Comparison of ENCODE assay signal across 8 cellular contexts in the genomic region with DNA sequence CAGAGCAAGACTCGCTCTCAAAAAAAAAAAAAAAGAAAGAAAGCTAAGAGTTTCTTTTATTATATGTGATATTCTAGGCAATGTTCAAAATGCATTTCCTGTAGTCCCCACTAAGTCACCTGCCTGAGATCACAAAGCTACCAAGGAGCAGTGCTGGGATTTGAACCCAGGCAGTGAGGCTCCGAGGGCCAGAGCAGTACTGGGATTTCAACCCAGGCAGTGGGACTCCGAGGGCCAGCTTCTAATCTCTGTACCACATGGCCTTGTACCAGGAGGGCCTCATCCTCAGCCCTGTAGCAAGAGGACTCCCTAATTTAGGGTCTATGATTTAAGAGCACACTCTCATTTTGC. TPM values are rescaled to one million over a fixed set of nuclear protein-coding genes. Genes with fewer than 3 reads are reported as not detected.
DNase-seq lines count a peak whose midpoint lies in the region; TF ChIP-seq lines count a peak whose summit lies in the region.

No MANE protein-coding gene starts in this region.

- peak overlapping the region; percentile 55 for H3K27ac Mint-ChIP-seq in endodermal cell
- H3K27ac Mint-ChIP-seq in neural progenitor cell = no peak overlapping the region

- H3K4me1 ChIP-seq in ACC112 (ENCODE audit: control insufficient read depth, insufficient read depth, low read length, unreplicated experiment) (peaks cover 69% of the 10 kb centered on the region), Peyer's patch (peaks cover 4 to 63% (median 33%) of the 10 kb centered on the region in 4 donors), endodermal cell (ENCODE audit: control insufficient read depth, insufficient read depth, low read length) (peaks cover 27% of the 10 kb centered on the region), neural progenitor cell (peaks cover 78% of the 10 kb centered on the region)

- H3K27ac ChIP-seq in ACC112 (ENCODE audit: low read depth, low read length) (peak overlapping the region; percentile 99), Peyer's patch (peak overlapping the region; percentile 74 to 99 (median 94)), endodermal cell (ENCODE audit: low read depth, low read length) (peak overlapping the region; percentile 91), neural progenitor cell (peak overlapping the region; percentile 67)

- H3K4me1 Mint-ChIP-seq in endodermal cell = peaks cover 65% of the 10 kb centered on the region
- H3K4me1 Mint-ChIP-seq in neural progenitor cell = peaks cover 83% of the 10 kb centered on the region

- no peak overlapping the region for H2AFZ ChIP-seq in ACC112 (ENCODE audit: low read length, unreplicated experiment)
- no peak overlapping the region for H2AFZ ChIP-seq in neural progenitor cell (replicated peaks)

- peak in 1 of 3 donors; percentile 39 for DNase-seq in Peyer's patch
- no peak for DNase-seq in endodermal cell
- DNase-seq in neural progenitor cell (ENCODE audit: low spot score) = no peak
- no peak for DNase-seq in NCI-H1436 (lab: John Stamatoyannopoulos, UW)
- DNase-seq in NCI-H345 treated with DMSO at 0.1 percent for 48 hours (lab: John Stamatoyannopoulos, UW; ENCODE audit: unreplicated experiment) = no peak
- DNase-seq in NCI-H1092 treated with DMSO at 0.1 percent for 48 hours (lab: John Stamatoyannopoulos, UW) = no peak
- no peak for DNase-seq in hippocampal formation (lab: John Stamatoyannopoulos, UW)

- H3K36me3 Mint-ChIP-seq in endodermal cell (ENCODE audit: low read depth) (peaks cover 24% of the 10 kb centered on the region), neural progenitor cell (peaks cover 9% of the 10 kb centered on the region)

- H3K27me3 Mint-ChIP-seq in endodermal cell (ENCODE audit: insufficient read depth) (no peaks in the 10 kb centered on the region), neural progenitor cell (ENCODE audit: insufficient read depth, low read depth) (peaks cover 2% of the 10 kb centered on the region)

- H3K9me3 Mint-ChIP-seq in endodermal cell (no peaks in the 10 kb centered on the region), neural progenitor cell (no peaks in the 10 kb centered on the region)

- H3K9me3 ChIP-seq in Peyer's patch (no peaks in the 10 kb centered on the region), endodermal cell (ENCODE audit: control insufficient read depth, low read length) (no peaks in the 10 kb centered on the region), neural progenitor cell (ENCODE audit: low read depth) (no peaks in the 10 kb centered on the region)

- no peak for TF ChIP-seq POLR2A in Peyer's patch (IDR thresholded peaks at IDR 0.05)

- 93% methylated on average over 3 of the region's 3 CpGs; no CpG with 5 or more reads in 1 of the 2 experiments for WGBS in endodermal cell (ENCODE audit: insufficient coverage in 1 of 2, insufficient read length in 1 of 2), 2 experiments

- H3K4me3 ChIP-seq in ACC112 (ENCODE audit: low read depth, low read length) = peak overlapping the region; percentile 21; the same call in 1 of the 2 replicates
- no peak overlapping the region for H3K4me3 ChIP-seq in Peyer's patch
- H3K4me3 ChIP-seq in endodermal cell (ENCODE audit: low read length) = no peak overlapping the region
- H3K4me3 ChIP-seq in neural progenitor cell = no peak overlapping the region

- H3K27me3 ChIP-seq in ACC112 (ENCODE audit: insufficient read depth, low read length) = no peaks in the 10 kb centered on the region
- H3K27me3 ChIP-seq in Peyer's patch = no peaks in the 10 kb centered on the region
- no peaks in the 10 kb centered on the region for H3K27me3 ChIP-seq in endodermal cell (ENCODE audit: control insufficient read depth, insufficient read depth, low read length, poor library complexity, severe bottlenecking)
- no peaks in the 10 kb centered on the region for H3K27me3 ChIP-seq in neural progenitor cell

- peaks cover 82% of the 10 kb centered on the region for H4K20me1 ChIP-seq in neural progenitor cell (ENCODE audit: low read depth)

- H3K9ac ChIP-seq in endodermal cell (ENCODE audit: extremely low read depth, low read length, poor library complexity, severe bottlenecking) (no peak overlapping the region), neural progenitor cell (no peak overlapping the region)

- H3K36me3 ChIP-seq in ACC112 (ENCODE audit: insufficient read depth, low read length) (0 out of 2 replicates have a peak, but pooled peaks cover 6% of the 10 kb centered on the region), Peyer's patch (peaks cover 0 to 5% (median 0%) of the 10 kb centered on the region in 3 donors), endodermal cell (ENCODE audit: control insufficient read depth, insufficient read depth, low read length) (peaks cover 33% of the 10 kb centered on the region), neural progenitor cell (no peaks in the 10 kb centered on the region)

- TF ChIP-seq CTCF in Peyer's patch (IDR thresholded peaks at IDR 0.05) (no peak), endodermal cell (conservative IDR thresholded peaks at IDR 0.05) (no peak), neural progenitor cell (IDR thresholded peaks at IDR 0.05) (no peak)

- no peak overlapping the region for H3K4me2 ChIP-seq in neural progenitor cell

- H3K4me3 Mint-ChIP-seq in endodermal cell = no peak overlapping the region
- no peak overlapping the region for H3K4me3 Mint-ChIP-seq in neural progenitor cell

- peaks cover 87% of the 10 kb centered on the region for H3F3A ChIP-seq in neural progenitor cell (ENCODE audit: low read depth)

- peaks cover 65% of the 10 kb centered on the region for H3K79me2 ChIP-seq in ACC112 (ENCODE audit: control insufficient read depth, insufficient read depth, low read length, unreplicated experiment)
- peaks cover 100% of the 10 kb centered on the region for H3K79me2 ChIP-seq in neural progenitor cell (ENCODE audit: low read depth)

RNA-seq across cellular contexts. Expression of gene ZMYND8, which starts 39.7 kb away (rescaled TPM):
- total RNA-seq in Peyer's patch (100 to 1,000 TPM in 1 of 4 donors, 10 to 100 TPM in 3; 51.3 to 106 (median 94.0) TPM), endodermal cell (10 to 100 TPM; 85.0 to 99.9 TPM), neural progenitor cell (ENCODE audit: low replicate concordance) (59.0 and 59.4 TPM in 2 replicates)
- 47.1 TPM for polyA plus RNA-seq in endodermal cell (2013, experiment 1 of 2)
- 46.3 TPM for polyA plus RNA-seq in endodermal cell (2013, experiment 2 of 2)
